ENCODE assay signal across 21 cellular contexts in genomic region chr19:40235238-40236025, GRCh38. TPM values are rescaled to one million over a fixed set of nuclear protein-coding genes. Genes with fewer than 3 reads are reported as not detected.
A peak's percentile ranks its signal among the peaks of the same experiment; 100 is the strongest.
DNase-seq lines count a peak whose midpoint lies in the region; ATAC-seq and TF ChIP-seq lines count a peak whose summit lies in the region.
"Had no signal": no experiment of that assay in that cellular context is flagged by ENCODE, and none has a peak within 500 bp of the region (broad histone marks: within the 10 kb centered on the region; RNA-seq: fewer than 3 reads in every experiment).

No MANE protein-coding gene starts in this region.

- no peak overlapping the region for H3K4me3 Mint-ChIP-seq in progenitor cell of endocrine pancreas (ENCODE audit: low read depth)
- H3K4me3 Mint-ChIP-seq: central memory CD8-positive, alpha-beta T cell; memory B cell had no signal

- H3K9me2 ChIP-seq in OCI-LY1 (ENCODE audit: low read depth, low read length) = no peaks in the 10 kb centered on the region

- no peaks in the 10 kb centered on the region for H3K9me3 Mint-ChIP-seq in progenitor cell of endocrine pancreas (ENCODE audit: low read depth)
- H3K9me3 Mint-ChIP-seq: activated naive CD4-positive, alpha-beta T cell treated with anti-CD3 and anti-CD28 coated beads, Interleukin-2, amount 50 U/mL, for 72 hours; central memory CD8-positive, alpha-beta T cell; memory B cell had no signal

- no peak overlapping the region for H3K27ac Mint-ChIP-seq in progenitor cell of endocrine pancreas
- H3K27ac Mint-ChIP-seq: memory B cell had no signal

- peaks cover 68% of the 10 kb centered on the region for H3K36me3 ChIP-seq in OCI-LY1 (ENCODE audit: insufficient read depth, low read length)
- H3K36me3 ChIP-seq: ovary had no signal

- H3K9ac ChIP-seq in OCI-LY1 (ENCODE audit: low read length) = no peak overlapping the region

- H3K36me3 Mint-ChIP-seq in progenitor cell of endocrine pancreas (ENCODE audit: insufficient read depth) = peaks cover 4% of the 10 kb centered on the region
- H3K36me3 Mint-ChIP-seq: activated naive CD4-positive, alpha-beta T cell treated with anti-CD3 and anti-CD28 coated beads, Interleukin-2, amount 50 U/mL, for 72 hours had no signal

- H3K4me1 ChIP-seq in OCI-LY1 (ENCODE audit: insufficient read depth, low read length, severe bottlenecking) = no peaks in the 10 kb centered on the region

- H3K9me3 ChIP-seq in OCI-LY1 (ENCODE audit: low read length) = no peaks in the 10 kb centered on the region
- H3K9me3 ChIP-seq: ovary had no signal

- no peak overlapping the region for H2AFZ ChIP-seq in OCI-LY1 (ENCODE audit: low read length)

- H3K27me3 ChIP-seq in OCI-LY1 (ENCODE audit: insufficient read depth, low read length) = no peaks in the 10 kb centered on the region
- H3K27me3 ChIP-seq: ovary had no signal

- no peaks in the 10 kb centered on the region for H3K27me3 Mint-ChIP-seq in progenitor cell of endocrine pancreas
- H3K27me3 Mint-ChIP-seq: central memory CD8-positive, alpha-beta T cell; memory B cell had no signal

- H3F3A ChIP-seq in OCI-LY1 (ENCODE audit: insufficient read depth, low read length) = no peaks in the 10 kb centered on the region

- H3K4me2 ChIP-seq in OCI-LY1 (ENCODE audit: low read length) = no peak overlapping the region

- H3K4me1 Mint-ChIP-seq in progenitor cell of endocrine pancreas (ENCODE audit: low read depth) = peaks cover 8% of the 10 kb centered on the region
- H3K4me1 Mint-ChIP-seq: central memory CD8-positive, alpha-beta T cell had no signal

- no peaks in the 10 kb centered on the region for H4K20me1 ChIP-seq in OCI-LY1 (ENCODE audit: insufficient read depth, low read length)

- H3K4me3 ChIP-seq in OCI-LY1 (ENCODE audit: low read depth, low read length, poor library complexity, severe bottlenecking) (no peak overlapping the region), epithelial cell of proximal tubule (ENCODE audit: low read depth, low read length) (no peak overlapping the region)
- H3K4me3 ChIP-seq: ovary had no signal

- no peaks in the 10 kb centered on the region for H3K79me2 ChIP-seq in OCI-LY1 (ENCODE audit: insufficient read depth, low read length)

- TF ChIP-seq CTCF in OCI-LY1 (IDR thresholded peaks at IDR 0.05; ENCODE audit: low read length) (peak; percentile 9; the same call in 1 of the 2 replicates), epithelial cell of proximal tubule (conservative IDR thresholded peaks at IDR 0.05; ENCODE audit: low read depth, low read length) (peak; percentile 26), progenitor cell of endocrine pancreas (IDR thresholded peaks at IDR 0.05; ENCODE audit: unreplicated experiment) (peak; percentile 26)

- DNase-seq in NCI-H82 (lab: John Stamatoyannopoulos, UW) (peak; percentile 24), NCI-H82 treated with DMSO at 0.1 percent for 48 hours (lab: John Stamatoyannopoulos, UW; ENCODE audit: unreplicated experiment) (no peak), epithelial cell of proximal tubule (ENCODE audit: low read depth) (no peak), progenitor cell of endocrine pancreas (ENCODE audit: low spot score, unreplicated experiment) (no peak), ecto neural progenitor cell (ENCODE audit: low spot score) (no peak), D341Med (ENCODE audit: low spot score) (no peak)
- DNase-seq: 8988T; activated CD8-positive, alpha-beta memory T cell treated with anti-CD3 and anti-CD28 coated beads, Interleukin-2, amount 50 U/mL, for 4 hours; DMS 273 treated with DMSO at 0.1 percent for 48 hours; NCI-H2081; NCI-H774; stimulated activated CD4-positive, alpha-beta T cell treated with anti-CD3 and anti-CD28 coated beads, Interleukin-12 subunit alpha, Interleukin-12 subunit beta, amount 100 ng/mL, for 4 hours had no signal

- no peak for ATAC-seq in GM21526 (IDR thresholded peaks at IDR 0.05; ENCODE audit: low FRiP score, unreplicated experiment)
- ATAC-seq: activated naive CD4-positive, alpha-beta T cell treated with anti-CD3 and anti-CD28 coated beads, Interleukin-2, amount 50 U/mL, for 72 hours had no signal

- H3K27ac ChIP-seq in OCI-LY1 (ENCODE audit: low read depth, low read length, poor library complexity, severe bottlenecking) = no peak overlapping the region
- H3K27ac ChIP-seq: epithelial cell of prostate, ovary had no signal

RNA-seq across cellular contexts. Expression of gene CCNP, which starts 8.9 kb away (rescaled TPM):
- total RNA-seq in epithelial cell of proximal tubule (0.14 and 0.23 TPM in 2 replicates), progenitor cell of endocrine pancreas (0.50 and 0.78 TPM in 2 replicates)
- total RNA-seq: LHCN-M2 had no signal

RNA-seq across cellular contexts. Expression of gene TTC9B, which starts 17.2 kb away (rescaled TPM):
- total RNA-seq in epithelial cell of proximal tubule = not detected in 2 replicates
- total RNA-seq in progenitor cell of endocrine pancreas = not detected in 2 replicates
- total RNA-seq: activated naive CD4-positive, alpha-beta T cell treated with anti-CD3 and anti-CD28 coated beads, Interleukin-2, amount 50 U/mL, for 72 hours; LHCN-M2; ovary; SK-MEL-5 had no signal

RNA-seq across cellular contexts. Expression of gene MAP3K10, which starts 44.2 kb away (rescaled TPM):
- total RNA-seq in epithelial cell of proximal tubule (9.9 and 10.4 TPM in 2 replicates), progenitor cell of endocrine pancreas (35.3 and 37.2 TPM in 2 replicates)

RNA-seq across cellular contexts. Expression of gene AKT2, which starts 49.7 kb away (rescaled TPM):
- total RNA-seq in epithelial cell of proximal tubule (46.4 and 77.0 TPM in 2 replicates), progenitor cell of endocrine pancreas (200 TPM in 2 replicates)
